1 cellular context compared by ENCODE assay signal in genomic region chr22:21641795-21642583, GRCh38.
TF ChIP-seq lines count a peak whose summit lies in the region.

A gene with protein sequence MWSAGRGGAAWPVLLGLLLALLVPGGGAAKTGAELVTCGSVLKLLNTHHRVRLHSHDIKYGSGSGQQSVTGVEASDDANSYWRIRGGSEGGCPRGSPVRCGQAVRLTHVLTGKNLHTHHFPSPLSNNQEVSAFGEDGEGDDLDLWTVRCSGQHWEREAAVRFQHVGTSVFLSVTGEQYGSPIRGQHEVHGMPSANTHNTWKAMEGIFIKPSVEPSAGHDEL (plus strand): TSS chr22:21642302. CDS start chr22:21642337, 35 bp downstream.

TF ChIP-seq in K562, 482 proteins besides CTCF, POLR2A, EP300 and RAD21 (continued from another document and continues in another):
- TF ChIP-seq, protein P1, sequence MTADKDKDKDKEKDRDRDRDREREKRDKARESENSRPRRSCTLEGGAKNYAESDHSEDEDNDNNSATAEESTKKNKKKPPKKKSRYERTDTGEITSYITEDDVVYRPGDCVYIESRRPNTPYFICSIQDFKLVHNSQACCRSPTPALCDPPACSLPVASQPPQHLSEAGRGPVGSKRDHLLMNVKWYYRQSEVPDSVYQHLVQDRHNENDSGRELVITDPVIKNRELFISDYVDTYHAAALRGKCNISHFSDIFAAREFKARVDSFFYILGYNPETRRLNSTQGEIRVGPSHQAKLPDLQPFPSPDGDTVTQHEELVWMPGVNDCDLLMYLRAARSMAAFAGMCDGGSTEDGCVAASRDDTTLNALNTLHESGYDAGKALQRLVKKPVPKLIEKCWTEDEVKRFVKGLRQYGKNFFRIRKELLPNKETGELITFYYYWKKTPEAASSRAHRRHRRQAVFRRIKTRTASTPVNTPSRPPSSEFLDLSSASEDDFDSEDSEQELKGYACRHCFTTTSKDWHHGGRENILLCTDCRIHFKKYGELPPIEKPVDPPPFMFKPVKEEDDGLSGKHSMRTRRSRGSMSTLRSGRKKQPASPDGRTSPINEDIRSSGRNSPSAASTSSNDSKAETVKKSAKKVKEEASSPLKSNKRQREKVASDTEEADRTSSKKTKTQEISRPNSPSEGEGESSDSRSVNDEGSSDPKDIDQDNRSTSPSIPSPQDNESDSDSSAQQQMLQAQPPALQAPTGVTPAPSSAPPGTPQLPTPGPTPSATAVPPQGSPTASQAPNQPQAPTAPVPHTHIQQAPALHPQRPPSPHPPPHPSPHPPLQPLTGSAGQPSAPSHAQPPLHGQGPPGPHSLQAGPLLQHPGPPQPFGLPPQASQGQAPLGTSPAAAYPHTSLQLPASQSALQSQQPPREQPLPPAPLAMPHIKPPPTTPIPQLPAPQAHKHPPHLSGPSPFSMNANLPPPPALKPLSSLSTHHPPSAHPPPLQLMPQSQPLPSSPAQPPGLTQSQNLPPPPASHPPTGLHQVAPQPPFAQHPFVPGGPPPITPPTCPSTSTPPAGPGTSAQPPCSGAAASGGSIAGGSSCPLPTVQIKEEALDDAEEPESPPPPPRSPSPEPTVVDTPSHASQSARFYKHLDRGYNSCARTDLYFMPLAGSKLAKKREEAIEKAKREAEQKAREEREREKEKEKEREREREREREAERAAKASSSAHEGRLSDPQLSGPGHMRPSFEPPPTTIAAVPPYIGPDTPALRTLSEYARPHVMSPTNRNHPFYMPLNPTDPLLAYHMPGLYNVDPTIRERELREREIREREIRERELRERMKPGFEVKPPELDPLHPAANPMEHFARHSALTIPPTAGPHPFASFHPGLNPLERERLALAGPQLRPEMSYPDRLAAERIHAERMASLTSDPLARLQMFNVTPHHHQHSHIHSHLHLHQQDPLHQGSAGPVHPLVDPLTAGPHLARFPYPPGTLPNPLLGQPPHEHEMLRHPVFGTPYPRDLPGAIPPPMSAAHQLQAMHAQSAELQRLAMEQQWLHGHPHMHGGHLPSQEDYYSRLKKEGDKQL (CRISPR knock-in tag; IDR thresholded peaks at IDR 0.05; ENCODE audit: borderline replicate concordance): no peak
- no peak for TF ChIP-seq GABPA (tag; conservative IDR thresholded peaks at IDR 0.05; ENCODE audit: low read depth)
- TF ChIP-seq ZNF583 (CRISPR knock-in tag; IDR thresholded peaks at IDR 0.05): no peak
- peak; percentile 68; the same call in 1 of the 2 replicates for TF ChIP-seq ZKSCAN1 (IDR thresholded peaks at IDR 0.05; ENCODE audit: low read depth, low read length)
- TF ChIP-seq RBFOX2 (IDR thresholded peaks at IDR 0.05; ENCODE audit: low read depth, low read length): no peak
- no peak for TF ChIP-seq KLF6 (CRISPR knock-in tag; IDR thresholded peaks at IDR 0.05; ENCODE audit: borderline replicate concordance)
- TF ChIP-seq BCLAF1 (IDR thresholded peaks at IDR 0.05; ENCODE audit: borderline replicate concordance in 1 of 2, control insufficient read depth in 1 of 2, low read depth in 2 of 2, low read length in 1 of 2): no peak
- TF ChIP-seq SIRT6 (IDR thresholded peaks at IDR 0.05; ENCODE audit: low read depth, low read length): peak; percentile 92
- TF ChIP-seq TRIM25 (IDR thresholded peaks at IDR 0.05; ENCODE audit: borderline replicate concordance): no peak
- peak in 1 of 2 experiments; percentile 29; a peak in 1 of 3 replicates for TF ChIP-seq CBX3 (IDR thresholded peaks at IDR 0.05; ENCODE audit: borderline replicate concordance in 1 of 2, low read length in 2 of 2)
- TF ChIP-seq ZNF354B (CRISPR knock-in tag; IDR thresholded peaks at IDR 0.05): no peak
- TF ChIP-seq ATF4 (CRISPR knock-in tag; IDR thresholded peaks at IDR 0.05): no peak
- TF ChIP-seq, protein P2, sequence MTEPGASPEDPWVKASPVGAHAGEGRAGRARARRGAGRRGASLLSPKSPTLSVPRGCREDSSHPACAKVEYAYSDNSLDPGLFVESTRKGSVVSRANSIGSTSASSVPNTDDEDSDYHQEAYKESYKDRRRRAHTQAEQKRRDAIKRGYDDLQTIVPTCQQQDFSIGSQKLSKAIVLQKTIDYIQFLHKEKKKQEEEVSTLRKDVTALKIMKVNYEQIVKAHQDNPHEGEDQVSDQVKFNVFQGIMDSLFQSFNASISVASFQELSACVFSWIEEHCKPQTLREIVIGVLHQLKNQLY (CRISPR knock-in tag; conservative IDR thresholded peaks at IDR 0.05): peak in 1 of 2 experiments; percentile 97; a peak in 2 of 4 replicates
- no peak for TF ChIP-seq XRCC5 (IDR thresholded peaks at IDR 0.05; ENCODE audit: low read depth, low read length)
- no peak for TF ChIP-seq SRSF9 (IDR thresholded peaks at IDR 0.05; ENCODE audit: borderline replicate concordance, low read depth, low read length)
- no peak for TF ChIP-seq NFXL1 (CRISPR knock-in tag; IDR thresholded peaks at IDR 0.05)
- TF ChIP-seq, protein P3, sequence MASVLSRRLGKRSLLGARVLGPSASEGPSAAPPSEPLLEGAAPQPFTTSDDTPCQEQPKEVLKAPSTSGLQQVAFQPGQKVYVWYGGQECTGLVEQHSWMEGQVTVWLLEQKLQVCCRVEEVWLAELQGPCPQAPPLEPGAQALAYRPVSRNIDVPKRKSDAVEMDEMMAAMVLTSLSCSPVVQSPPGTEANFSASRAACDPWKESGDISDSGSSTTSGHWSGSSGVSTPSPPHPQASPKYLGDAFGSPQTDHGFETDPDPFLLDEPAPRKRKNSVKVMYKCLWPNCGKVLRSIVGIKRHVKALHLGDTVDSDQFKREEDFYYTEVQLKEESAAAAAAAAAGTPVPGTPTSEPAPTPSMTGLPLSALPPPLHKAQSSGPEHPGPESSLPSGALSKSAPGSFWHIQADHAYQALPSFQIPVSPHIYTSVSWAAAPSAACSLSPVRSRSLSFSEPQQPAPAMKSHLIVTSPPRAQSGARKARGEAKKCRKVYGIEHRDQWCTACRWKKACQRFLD (CRISPR knock-in tag; IDR thresholded peaks at IDR 0.05): no peak
- no peak for TF ChIP-seq ZNF561 (CRISPR knock-in tag; conservative IDR thresholded peaks at IDR 0.05)
- TF ChIP-seq HDAC3 (IDR thresholded peaks at IDR 0.05; ENCODE audit: borderline replicate concordance, partially characterized antibody): no peak
- peak; percentile 14; the same call in 1 of the 2 replicates for TF ChIP-seq SREBF1 (IDR thresholded peaks at IDR 0.05; ENCODE audit: borderline replicate concordance, low read depth, low read length)
- peak; percentile 98 for TF ChIP-seq PHF8 (IDR thresholded peaks at IDR 0.05; ENCODE audit: borderline replicate concordance, low read length)
- no peak for TF ChIP-seq RAD51 (IDR thresholded peaks at IDR 0.05; ENCODE audit: borderline replicate concordance, low read depth)
- TF ChIP-seq SAFB (IDR thresholded peaks at IDR 0.05; ENCODE audit: borderline replicate concordance, low read depth, low read length): no peak
- no peak for TF ChIP-seq ZNF695 (CRISPR knock-in tag; IDR thresholded peaks at IDR 0.05)
- TF ChIP-seq MTA2 (IDR thresholded peaks at IDR 0.05; ENCODE audit: low read depth): no peak
- TF ChIP-seq HINFP (tag; conservative IDR thresholded peaks at IDR 0.05; ENCODE audit: low read depth): no peak
- peak; percentile 66 for TF ChIP-seq POU5F1 (IDR thresholded peaks at IDR 0.05; ENCODE audit: borderline replicate concordance, low read depth, low read length, partially characterized antibody)
- TF ChIP-seq NFRKB (IDR thresholded peaks at IDR 0.05; ENCODE audit: low read depth): no peak
- peak; percentile 71 to 82 for TF ChIP-seq TBL1XR1 (IDR thresholded peaks at IDR 0.05; ENCODE audit: low read length in 2 of 2)
- TF ChIP-seq CEBPZ (IDR thresholded peaks at IDR 0.05; ENCODE audit: borderline replicate concordance, low read depth, low read length): peak; percentile 96
